In the genomic region with DNA sequence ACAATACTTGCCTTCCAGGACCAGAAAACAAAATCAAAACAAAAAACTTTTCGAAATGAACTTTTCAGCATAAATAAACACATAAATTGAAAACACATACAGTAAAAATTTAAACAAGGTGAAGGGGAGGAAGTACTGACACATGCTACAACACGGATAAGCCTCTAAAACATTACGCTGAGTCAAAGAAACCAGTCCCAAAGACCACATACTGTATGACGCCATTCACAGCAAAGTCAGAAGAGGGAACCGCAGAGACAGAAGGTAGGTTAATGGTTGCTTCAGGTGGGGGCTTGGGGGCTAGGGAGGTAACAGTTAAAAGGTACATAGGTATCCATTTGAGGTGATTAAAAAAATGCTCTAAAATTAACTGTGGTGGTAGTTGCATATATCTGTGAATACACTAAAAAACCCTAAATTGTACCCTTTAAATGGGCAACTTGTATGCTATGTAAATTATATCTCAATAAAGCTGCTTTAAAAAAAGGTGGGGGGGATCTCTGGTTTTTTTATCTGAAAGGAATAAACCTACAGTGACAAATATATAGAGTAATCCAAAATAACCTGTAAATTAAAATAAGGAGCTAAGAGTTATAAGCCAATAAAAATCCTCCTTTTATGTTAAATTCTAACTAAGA, we compare ENCODE assay signal across 23 cellular contexts. TPM values are rescaled to one million over a fixed set of nuclear protein-coding genes. Genes with fewer than 3 reads are reported as not detected.
DNase-seq lines count a peak whose midpoint lies in the region; ATAC-seq and TF ChIP-seq lines count a peak whose summit lies in the region.
"Had no signal": no experiment of that assay in that cellular context is flagged by ENCODE, and none has a peak within 500 bp of the region (broad histone marks: within the 10 kb centered on the region; RNA-seq: fewer than 3 reads in every experiment).

No MANE protein-coding gene starts in this region.

- no peaks in the 10 kb centered on the region for H3K27me3 ChIP-seq in smooth muscle cell (ENCODE audit: low read depth)
- H3K27me3 ChIP-seq: hepatocyte, transverse colon had no signal

- H3K36me3 Mint-ChIP-seq in activated naive CD4-positive, alpha-beta T cell treated with anti-CD3 and anti-CD28 coated beads, Interleukin-2, amount 50 U/mL, for 24 hours = peaks cover 13% of the 10 kb centered on the region
- H3K36me3 Mint-ChIP-seq in T-cell (peaks cover 56% of the 10 kb centered on the region), endothelial cell (ENCODE audit: low read depth, unreplicated experiment) (peaks cover 8% of the 10 kb centered on the region)

- no peak overlapping the region for H3K4me3 Mint-ChIP-seq in activated naive CD4-positive, alpha-beta T cell treated with anti-CD3 and anti-CD28 coated beads, Interleukin-2, amount 50 U/mL, for 24 hours
- H3K4me3 Mint-ChIP-seq in T-cell (no peak overlapping the region), endothelial cell (ENCODE audit: unreplicated experiment) (no peak overlapping the region)
- H3K4me3 Mint-ChIP-seq: GM23338; stimulated activated naive CD8-positive, alpha-beta T cell treated with anti-CD3 and anti-CD28 coated beads, Interleukin-15, Interleukin-2, amounts not matched to agents 100 ng/mL and 50 ng/mL, for 24 hours had no signal

- peak in 1 of 4 experiments; percentile 40 for ATAC-seq in T-cell (replicated peaks in 1 of 4)
- ATAC-seq: GM23338 had no signal

- TF ChIP-seq POLR2A in lower leg skin (IDR thresholded peaks at IDR 0.05) = no peak

- H3K4me1 ChIP-seq in smooth muscle cell (ENCODE audit: low read depth) = peaks cover 12% of the 10 kb centered on the region

- H3K9me3 ChIP-seq in smooth muscle cell (replicated peaks; ENCODE audit: low read depth) = no peaks in the 10 kb centered on the region
- H3K9me3 ChIP-seq: transverse colon had no signal

- CTCF ChIA-PET in T-cell (lab: Charles Lee) = interaction anchor here in 1 of 2 donors (1.0 to 1.8 kb wide), 2 partner anchors 15 to 26 kb away, joined by 3 to 4 read pairs; no protein-coding TSS in a partner anchor

- no peak overlapping the region for H2AFZ ChIP-seq in smooth muscle cell (ENCODE audit: low read depth)
- H2AFZ ChIP-seq: GM23338, hepatocyte had no signal

- peaks cover 69% of the 10 kb centered on the region for H3K4me1 Mint-ChIP-seq in activated naive CD4-positive, alpha-beta T cell treated with anti-CD3 and anti-CD28 coated beads, Interleukin-2, amount 50 U/mL, for 24 hours
- H3K4me1 Mint-ChIP-seq in T-cell (peaks cover 55 to 73% (median 64%) of the 10 kb centered on the region in 3 donors), endothelial cell (ENCODE audit: unreplicated experiment) (peaks cover 3% of the 10 kb centered on the region)

- peaks cover 3% of the 10 kb centered on the region for H3F3A ChIP-seq in smooth muscle cell (ENCODE audit: low read depth)

- DNase-seq in activated naive CD4-positive, alpha-beta T cell treated with Interleukin-2 at 50 U/mL for 16 hours = no peak
- DNase-seq in T-cell (no peak), endothelial cell (ENCODE audit: low spot score) (no peak), smooth muscle cell (lab: John Stamatoyannopoulos, UW; ENCODE audit: unreplicated experiment) (no peak), AG08395 (ENCODE audit: low spot score) (no peak), lower leg skin (ENCODE audit: low spot score in 2 of 2) (no peak), NCI-H187 treated with DMSO at 0.1 percent for 48 hours (lab: John Stamatoyannopoulos, UW) (no peak)
- DNase-seq: activated CD4-positive, alpha-beta T cell treated with anti-CD3 and anti-CD28 coated beads, Interleukin-2, amount 50 U/mL, for 1 hour; aorta; islet precursor cell; mammary epithelial cell; naive B cell; NCI-H1105; NCI-H2107; NCI-H524; posterior cingulate gyrus; stimulated activated CD4-positive, alpha-beta T cell treated with anti-CD3 and anti-CD28 coated beads, Interleukin-1b, Interleukin-23, amount 100 ng/mL, for 48 hours; transverse colon had no signal

- H3K79me2 ChIP-seq in smooth muscle cell (ENCODE audit: low read depth) = peaks cover 95% of the 10 kb centered on the region

- H3K9me3 Mint-ChIP-seq in activated naive CD4-positive, alpha-beta T cell treated with anti-CD3 and anti-CD28 coated beads, Interleukin-2, amount 50 U/mL, for 24 hours = no peaks in the 10 kb centered on the region
- H3K9me3 Mint-ChIP-seq in T-cell (no peaks in the 10 kb centered on the region), endothelial cell (ENCODE audit: unreplicated experiment) (no peaks in the 10 kb centered on the region)
- H3K9me3 Mint-ChIP-seq: GM23338; naive B cell; stimulated activated naive CD8-positive, alpha-beta T cell treated with anti-CD3 and anti-CD28 coated beads, Interleukin-15, Interleukin-2, amounts not matched to agents 100 ng/mL and 50 ng/mL, for 24 hours had no signal

- POLR2A ChIA-PET in T-cell (lab: Charles Lee) = interaction anchor here (0.6 kb wide), 4 partner anchors 12 to 306 kb away, joined by 3 to 5 read pairs (median 3); a partner anchor contains a TSS

- WGBS in smooth muscle cell (ENCODE audit: low lambda C conversion rate) = 82% methylated on average over 5 of the region's 5 CpGs
- 82 to 84% methylated on average over 5 of the region's 5 CpGs for WGBS in lower leg skin, 2 donors

- intact Hi-C loops in lower leg skin (cut with DNase I; ENCODE audit: low total_unique reads) = no loop called here

- peak overlapping the region; percentile 65 for H3K9ac ChIP-seq in smooth muscle cell (ENCODE audit: low read depth)

- TF ChIP-seq CTCF in endothelial cell (IDR thresholded peaks at IDR 0.05; ENCODE audit: unreplicated experiment) = no peak
- no peak for TF ChIP-seq CTCF in smooth muscle cell (IDR thresholded peaks at IDR 0.05; ENCODE audit: borderline replicate concordance, insufficient read depth, poor library complexity, severe bottlenecking)
- no peak for TF ChIP-seq CTCF in lower leg skin (IDR thresholded peaks at IDR 0.05)

- H4K20me1 ChIP-seq in smooth muscle cell (ENCODE audit: low read depth) = peaks cover 95% of the 10 kb centered on the region

- H3K27me3 Mint-ChIP-seq in activated naive CD4-positive, alpha-beta T cell treated with anti-CD3 and anti-CD28 coated beads, Interleukin-2, amount 50 U/mL, for 24 hours = no peaks in the 10 kb centered on the region
- H3K27me3 Mint-ChIP-seq in T-cell (no peaks in the 10 kb centered on the region), endothelial cell (ENCODE audit: unreplicated experiment) (peaks cover 1% of the 10 kb centered on the region)
- H3K27me3 Mint-ChIP-seq: naive B cell; stimulated activated naive CD8-positive, alpha-beta T cell treated with anti-CD3 and anti-CD28 coated beads, Interleukin-15, Interleukin-2, amounts not matched to agents 100 ng/mL and 50 ng/mL, for 24 hours had no signal

- peaks cover 6% of the 10 kb centered on the region for H3K36me3 ChIP-seq in smooth muscle cell (ENCODE audit: low read depth)

- peak overlapping the region; percentile 38 for H3K27ac Mint-ChIP-seq in activated naive CD4-positive, alpha-beta T cell treated with anti-CD3 and anti-CD28 coated beads, Interleukin-2, amount 50 U/mL, for 24 hours
- H3K27ac Mint-ChIP-seq in T-cell = peak overlapping the region; percentile 22 to 54
- H3K27ac Mint-ChIP-seq in endothelial cell (ENCODE audit: unreplicated experiment) = peak overlapping the region; percentile 7
- H3K27ac Mint-ChIP-seq: GM23338; stimulated activated naive CD8-positive, alpha-beta T cell treated with anti-CD3 and anti-CD28 coated beads, Interleukin-15, Interleukin-2, amounts not matched to agents 100 ng/mL and 50 ng/mL, for 24 hours had no signal

- peak overlapping the region; percentile 54 for H3K4me2 ChIP-seq in smooth muscle cell
- H3K4me2 ChIP-seq: GM23338, hepatocyte had no signal

- H3K27ac ChIP-seq in smooth muscle cell (ENCODE audit: low read depth) = peak overlapping the region; percentile 91
- H3K27ac ChIP-seq: hepatocyte, RWPE1, transverse colon had no signal

- no peak overlapping the region for H3K4me3 ChIP-seq in smooth muscle cell
- H3K4me3 ChIP-seq in lower leg skin (ENCODE audit: low read depth, poor library complexity, severe bottlenecking) = no peak overlapping the region
- H3K4me3 ChIP-seq: GM23338, hepatocyte, transverse colon had no signal

RNA-seq across cellular contexts. Expression of a gene that starts 7.1 kb away (rescaled TPM):
- total RNA-seq in T-cell (10 to 100 TPM; 59.6 to 76.4 (median 72.6) TPM), endothelial cell (ENCODE audit: unreplicated experiment) (94.8 TPM), smooth muscle cell (145 and 177 TPM in 2 replicates), lower leg skin (100 to 1,000 TPM in 1 of 4 donors, 10 to 100 TPM in 3; 92.0 to 110 (median 94.4) TPM)
- polyA plus RNA-seq in smooth muscle cell = 89.8 and 93.3 TPM in 2 replicates
